9 cellular contexts compared by ENCODE assay signal in genomic region chr2:12501469-12502147, GRCh38.
DNase-seq lines count a peak whose midpoint lies in the region; ATAC-seq and FAIRE-seq lines count a peak whose summit lies in the region.
"Had no signal": no experiment of that assay in that cellular context is flagged by ENCODE, and none has a peak within 500 bp of the region (broad histone marks: within the 10 kb centered on the region; RNA-seq: fewer than 3 reads in every experiment).

No MANE protein-coding gene starts in this region.

- H3K9ac ChIP-seq in trophoblast cell (ENCODE audit: low read length): no peak overlapping the region

- no peaks in the 10 kb centered on the region for H3K27me3 ChIP-seq in trophoblast cell (ENCODE audit: insufficient read depth, low read length)

- no peak overlapping the region for H3K14ac ChIP-seq in trophoblast cell (ENCODE audit: low read length)

- no peak overlapping the region for H2AK5ac ChIP-seq in trophoblast cell (ENCODE audit: low read length)

- H4K12ac ChIP-seq in trophoblast cell (ENCODE audit: low read depth, low read length): no peak overlapping the region

- no peaks in the 10 kb centered on the region for H3K36me3 ChIP-seq in trophoblast cell (ENCODE audit: control insufficient read depth in 1 of 2, insufficient read depth in 2 of 2, low read length in 2 of 2)

- no peak overlapping the region for H2BK5ac ChIP-seq in trophoblast cell (ENCODE audit: low read depth, low read length, poor library complexity)

- no peaks in the 10 kb centered on the region for H3K9me3 ChIP-seq in trophoblast cell (ENCODE audit: insufficient read depth, low read depth, low read length)

- H2BK120ac ChIP-seq in trophoblast cell (ENCODE audit: insufficient read depth, low read length, poor library complexity): no peak overlapping the region

- ATAC-seq in GM21529 (IDR thresholded peaks at IDR 0.05; ENCODE audit: unreplicated experiment): peak; percentile 92

- H3K4me1 ChIP-seq in trophoblast cell (ENCODE audit: control insufficient read depth in 1 of 2, insufficient read depth in 2 of 2, low read length in 2 of 2): no peaks in the 10 kb centered on the region

- no peak overlapping the region for H3K18ac ChIP-seq in trophoblast cell (ENCODE audit: low read length)

- no peak overlapping the region for H2AFZ ChIP-seq in trophoblast cell (ENCODE audit: insufficient read depth, low read length, poor library complexity)

- no peak overlapping the region for H3K27ac ChIP-seq in trophoblast cell (ENCODE audit: low read depth, low read length)

- no peak overlapping the region for H3K4me2 ChIP-seq in trophoblast cell (ENCODE audit: low read length)

- no peak for FAIRE-seq in HTR-8/SVneo (lab: Jason Lieb, UNC)
- FAIRE-seq: colon had no signal

- no peak overlapping the region for H4K8ac ChIP-seq in trophoblast cell (ENCODE audit: low read depth, low read length)

- DNase-seq in CMK (ENCODE audit: low read depth): peak; percentile 68
- peak; percentile 85 to 86 for DNase-seq in Kasumi-1 (lab: John Stamatoyannopoulos, UW)
- peak; percentile 75 for DNase-seq in activated T-cell treated with anti-CD3 and anti-CD28 coated beads, Interleukin-2, amount 50 U/mL, for 24 hours
- peak; percentile 12 for DNase-seq in medulla oblongata (ENCODE audit: extremely low spot score)
- no peak for DNase-seq in HuH-7.5 (ENCODE audit: low spot score)
- DNase-seq in trophoblast cell: no peak
- no peak for DNase-seq in HTR-8/SVneo (ENCODE audit: insufficient read length, low spot score)

- peaks cover 4% of the 10 kb centered on the region for H3K36me3 Mint-ChIP-seq in activated T-cell treated with anti-CD3 and anti-CD28 coated beads, Interleukin-2, amount 50 U/mL, for 24 hours (ENCODE audit: low read depth)

- H3K4me3 Mint-ChIP-seq in activated T-cell treated with anti-CD3 and anti-CD28 coated beads, Interleukin-2, amount 50 U/mL, for 24 hours: peak overlapping the region; percentile 24

- WGBS in trophoblast cell (ENCODE audit: extremely low coverage, insufficient coverage, insufficient read length): no CpG with 5 or more reads among the region's 4 CpGs

- H2BK12ac ChIP-seq in trophoblast cell (ENCODE audit: low read length): no peak overlapping the region

- H3K23ac ChIP-seq in trophoblast cell (ENCODE audit: low read length): no peak overlapping the region

- H3K79me1 ChIP-seq in trophoblast cell (ENCODE audit: low read length): no peaks in the 10 kb centered on the region

- no peaks in the 10 kb centered on the region for H3K27me3 Mint-ChIP-seq in activated T-cell treated with anti-CD3 and anti-CD28 coated beads, Interleukin-2, amount 50 U/mL, for 24 hours

- H3K27ac Mint-ChIP-seq in activated T-cell treated with anti-CD3 and anti-CD28 coated beads, Interleukin-2, amount 50 U/mL, for 24 hours: peak overlapping the region; percentile 82

- no peaks in the 10 kb centered on the region for H3K79me2 ChIP-seq in trophoblast cell (ENCODE audit: control insufficient read depth, insufficient read depth, low read length, poor library complexity)

- peaks cover 95% of the 10 kb centered on the region for H3K4me1 Mint-ChIP-seq in activated T-cell treated with anti-CD3 and anti-CD28 coated beads, Interleukin-2, amount 50 U/mL, for 24 hours (ENCODE audit: low read depth)

- no peak overlapping the region for H3K4me3 ChIP-seq in trophoblast cell (ENCODE audit: low read depth, low read length)

- peaks cover 6% of the 10 kb centered on the region for H3K9me3 Mint-ChIP-seq in activated T-cell treated with anti-CD3 and anti-CD28 coated beads, Interleukin-2, amount 50 U/mL, for 24 hours

- no peak overlapping the region for H3K4ac ChIP-seq in trophoblast cell (ENCODE audit: low read depth, low read length)

- H4K91ac ChIP-seq in trophoblast cell (ENCODE audit: low read depth, low read length): no peak overlapping the region

Comparison
In these comparisons a context has a peak if more than half of its experiments do, and no peak if none do; other contexts are left out.
1. DNase-seq: peak in CMK (single experiment), Kasumi-1 (2 of 2), activated T-cell treated with anti-CD3 and anti-CD28 coated beads, Interleukin-2, amount 50 U/mL, for 24 hours (single experiment) and medulla oblongata (single experiment); none in HuH-7.5 (single experiment), trophoblast cell (0 of 2) and HTR-8/SVneo (single experiment).